ENCODE assay signal across 12 cellular contexts in the genomic region with DNA sequence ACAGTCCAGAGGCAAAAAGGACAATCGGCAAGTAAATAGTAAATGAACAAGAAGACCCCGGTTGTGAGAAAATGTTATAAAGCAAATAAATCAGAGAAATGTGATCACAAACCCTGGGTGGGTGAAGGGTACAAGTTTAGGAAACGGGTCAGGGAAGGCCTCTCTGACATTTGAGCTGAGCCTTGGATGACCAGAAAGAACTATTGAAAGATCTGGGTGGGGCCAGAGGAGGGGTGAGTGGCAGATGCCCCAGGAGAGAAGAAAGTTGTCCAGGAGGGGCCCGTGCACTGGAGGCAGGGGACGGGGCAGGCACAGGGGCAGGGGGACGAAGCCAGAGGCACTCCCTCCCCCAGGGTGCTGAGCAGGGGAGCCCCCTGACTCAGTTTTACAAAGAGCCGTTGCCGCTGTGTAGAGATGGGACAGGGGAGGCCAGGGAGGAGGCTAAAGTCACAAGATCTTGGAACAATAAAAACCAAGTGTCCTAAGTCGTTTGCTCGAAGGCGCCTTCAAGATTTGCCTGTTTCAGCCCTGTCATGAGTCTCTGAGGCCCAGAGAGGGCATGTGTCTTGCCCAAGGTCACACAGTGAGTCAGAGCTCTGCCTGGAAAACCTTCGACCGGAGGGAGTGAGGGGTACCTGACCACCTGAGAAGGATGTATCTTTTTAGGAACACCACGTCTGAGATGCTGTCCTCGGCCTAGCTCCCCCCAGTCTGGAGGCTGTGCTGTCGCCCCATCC. TPM values are rescaled to one million over a fixed set of nuclear protein-coding genes. Genes with fewer than 3 reads are reported as not detected.
DNase-seq lines count a peak whose midpoint lies in the region; ATAC-seq, FAIRE-seq and TF ChIP-seq lines count a peak whose summit lies in the region.
"Had no signal": no experiment of that assay in that cellular context is flagged by ENCODE, and none has a peak within 500 bp of the region (broad histone marks: within the 10 kb centered on the region; RNA-seq: fewer than 3 reads in every experiment).

No MANE protein-coding gene starts in this region.

- CTCF ChIA-PET in activated CD8-positive, alpha-beta T cell treated with anti-CD3 and anti-CD28 coated beads for 36 hours (lab: Charles Lee): interaction anchor here (1.3 kb wide), 1 partner anchor 40 kb away, joined by 3 read pairs; no protein-coding TSS in a partner anchor

- DNase-seq in T-helper 2 cell treated with Interferon-gamma antibody and Interleukin-4, amounts not matched to agents 5 μg/mL and 100 μg/mL, for 36 hours (ENCODE audit: low spot score): no peak
- DNase-seq in T-helper 2 cell: no peak
- DNase-seq in activated CD8-positive, alpha-beta T cell treated with anti-CD3 and anti-CD28 coated beads for 36 hours: no peak
- no peak for DNase-seq in kidney
- no peak for DNase-seq in stimulated activated naive B cell treated with anti-CD40 and anti-IgM and Interleukin-4, amounts not matched to agents 10 μg/mL and 1 μg/mL and 100 μg/mL, for 72 hours
- DNase-seq in DMS 273 (lab: John Stamatoyannopoulos, UW; ENCODE audit: unreplicated experiment): no peak
- DNase-seq: NCI-H1092, nephron progenitor cell had no signal

- no peak for FAIRE-seq in kidney (lab: Jason Lieb, UNC)
- FAIRE-seq: A204.1 had no signal

- peaks cover 6 to 23% of the 10 kb centered on the region in 2 donors for H3K4me1 ChIP-seq in kidney (ENCODE audit: control insufficient read depth in 1 of 2, insufficient read depth in 1 of 2, low read depth in 1 of 2, low read length in 2 of 2)

- no peaks in the 10 kb centered on the region for H3K9me3 Mint-ChIP-seq in T-helper 2 cell treated with Interferon-gamma antibody and Interleukin-4, amounts not matched to agents 5 μg/mL and 100 μg/mL, for 36 hours
- no peaks in the 10 kb centered on the region for H3K9me3 Mint-ChIP-seq in activated CD8-positive, alpha-beta T cell treated with anti-CD3 and anti-CD28 coated beads for 36 hours
- H3K9me3 Mint-ChIP-seq in stimulated activated naive B cell treated with anti-CD40 and anti-IgM and Interleukin-4, amounts not matched to agents 10 μg/mL and 1 μg/mL and 100 μg/mL, for 72 hours: no peaks in the 10 kb centered on the region

- no peak overlapping the region for H3K4me3 ChIP-seq in kidney (ENCODE audit: low read length in 2 of 2)

- H3K27ac ChIP-seq in kidney (ENCODE audit: low read depth in 2 of 2, low read length in 2 of 2): peak overlapping the region; percentile 76 to 77
- H3K27ac ChIP-seq: HL-60 had no signal

- TF ChIP-seq CTCF in activated CD8-positive, alpha-beta T cell treated with anti-CD3 and anti-CD28 coated beads for 36 hours (IDR thresholded peaks at IDR 0.05): no peak
- TF ChIP-seq CTCF in kidney (IDR thresholded peaks at IDR 0.05; ENCODE audit: borderline replicate concordance, extremely low read depth, insufficient read depth): no peak

- H3K4me1 Mint-ChIP-seq in T-helper 2 cell treated with Interferon-gamma antibody and Interleukin-4, amounts not matched to agents 5 μg/mL and 100 μg/mL, for 36 hours (ENCODE audit: low read depth): peaks cover 17% of the 10 kb centered on the region
- H3K4me1 Mint-ChIP-seq in activated CD8-positive, alpha-beta T cell treated with anti-CD3 and anti-CD28 coated beads for 36 hours (ENCODE audit: low read depth): peaks cover 28% of the 10 kb centered on the region
- peaks cover 17 to 34% of the 10 kb centered on the region in 2 donors for H3K4me1 Mint-ChIP-seq in stimulated activated naive B cell treated with anti-CD40 and anti-IgM and Interleukin-4, amounts not matched to agents 10 μg/mL and 1 μg/mL and 100 μg/mL, for 72 hours

- no peaks in the 10 kb centered on the region for H3K9me3 ChIP-seq in kidney (ENCODE audit: control insufficient read depth in 1 of 2, low read length in 2 of 2)

- intact Hi-C loops in activated CD8-positive, alpha-beta T cell treated with anti-CD3 and anti-CD28 coated beads for 36 hours (cut with micrococcal nuclease): no loop called here
- intact Hi-C loops in kidney (cut with DNase I): no loop called here

- peaks cover 10% of the 10 kb centered on the region for H3K27me3 Mint-ChIP-seq in T-helper 2 cell treated with Interferon-gamma antibody and Interleukin-4, amounts not matched to agents 5 μg/mL and 100 μg/mL, for 36 hours (ENCODE audit: low read depth)
- peaks cover 13% of the 10 kb centered on the region for H3K27me3 Mint-ChIP-seq in activated CD8-positive, alpha-beta T cell treated with anti-CD3 and anti-CD28 coated beads for 36 hours
- H3K27me3 Mint-ChIP-seq in stimulated activated naive B cell treated with anti-CD40 and anti-IgM and Interleukin-4, amounts not matched to agents 10 μg/mL and 1 μg/mL and 100 μg/mL, for 72 hours: peaks cover 51 to 66% of the 10 kb centered on the region in 2 donors

- H3K27ac Mint-ChIP-seq in T-helper 2 cell treated with Interferon-gamma antibody and Interleukin-4, amounts not matched to agents 5 μg/mL and 100 μg/mL, for 36 hours: peak overlapping the region; percentile 49
- H3K27ac Mint-ChIP-seq in activated CD8-positive, alpha-beta T cell treated with anti-CD3 and anti-CD28 coated beads for 36 hours: peak overlapping the region; percentile 88
- H3K27ac Mint-ChIP-seq in stimulated activated naive B cell treated with anti-CD40 and anti-IgM and Interleukin-4, amounts not matched to agents 10 μg/mL and 1 μg/mL and 100 μg/mL, for 72 hours: peak overlapping the region; percentile 66
- H3K27ac Mint-ChIP-seq: nephron progenitor cell had no signal

- no peaks in the 10 kb centered on the region for H3K36me3 Mint-ChIP-seq in T-helper 2 cell treated with Interferon-gamma antibody and Interleukin-4, amounts not matched to agents 5 μg/mL and 100 μg/mL, for 36 hours (ENCODE audit: low read depth)
- no peaks in the 10 kb centered on the region for H3K36me3 Mint-ChIP-seq in activated CD8-positive, alpha-beta T cell treated with anti-CD3 and anti-CD28 coated beads for 36 hours (ENCODE audit: low read depth)
- H3K36me3 Mint-ChIP-seq in stimulated activated naive B cell treated with anti-CD40 and anti-IgM and Interleukin-4, amounts not matched to agents 10 μg/mL and 1 μg/mL and 100 μg/mL, for 72 hours: peaks cover under 1 to 2% of the 10 kb centered on the region in 2 donors

- POLR2A ChIA-PET in activated CD8-positive, alpha-beta T cell treated with anti-CD3 and anti-CD28 coated beads for 36 hours (lab: Charles Lee): interaction anchor here (0.9 to 1.3 kb wide), 2 partner anchors 17 to 265 kb away, joined by 3 read pairs; a partner anchor contains a TSS

- H3K4me3 Mint-ChIP-seq in T-helper 2 cell treated with Interferon-gamma antibody and Interleukin-4, amounts not matched to agents 5 μg/mL and 100 μg/mL, for 36 hours: no peak overlapping the region
- no peak overlapping the region for H3K4me3 Mint-ChIP-seq in activated CD8-positive, alpha-beta T cell treated with anti-CD3 and anti-CD28 coated beads for 36 hours
- no peak overlapping the region for H3K4me3 Mint-ChIP-seq in stimulated activated naive B cell treated with anti-CD40 and anti-IgM and Interleukin-4, amounts not matched to agents 10 μg/mL and 1 μg/mL and 100 μg/mL, for 72 hours
- H3K4me3 Mint-ChIP-seq: nephron progenitor cell had no signal

- peak overlapping the region in 1 of 2 donors; percentile 55 for H3K9ac ChIP-seq in kidney (ENCODE audit: low read length in 2 of 2)

- H3K36me3 ChIP-seq in kidney (ENCODE audit: control insufficient read depth in 1 of 2, insufficient read depth in 2 of 2, low read length in 2 of 2): no peaks in the 10 kb centered on the region

- ATAC-seq in activated CD8-positive, alpha-beta T cell treated with anti-CD3 and anti-CD28 coated beads for 36 hours: no peak
- ATAC-seq in stimulated activated naive B cell treated with anti-CD40 and anti-IgM and Interleukin-4, amounts not matched to agents 10 μg/mL and 1 μg/mL and 100 μg/mL, for 72 hours (replicated peaks): no peak
- ATAC-seq in HG03025 (IDR thresholded peaks at IDR 0.05; ENCODE audit: low FRiP score, unreplicated experiment): no peak
- ATAC-seq in GM19328 (IDR thresholded peaks at IDR 0.05; ENCODE audit: unreplicated experiment): no peak

RNA-seq across cellular contexts. Expression of a gene that starts 10.8 kb away (rescaled TPM):
- total RNA-seq in activated CD8-positive, alpha-beta T cell treated with anti-CD3 and anti-CD28 coated beads for 36 hours: 1 to 10 TPM; 1.7 to 3.0 TPM
- total RNA-seq in kidney: 14.2 TPM
- polyA plus RNA-seq in kidney (ENCODE audit: insufficient read depth, low read depth, low replicate concordance): 10.4 TPM
